ENCODE assay signal across 8 cellular contexts in genomic region chr2:55617160-55618024, GRCh38. TPM values are rescaled to one million over a fixed set of nuclear protein-coding genes. Genes with fewer than 3 reads are reported as not detected.
DNase-seq lines count a peak whose midpoint lies in the region; TF ChIP-seq lines count a peak whose summit lies in the region.

Gene PPP4R3B (minus strand): TSS chr2:55617622. CDS start chr2:55617285, 337 bp downstream.

- H3F3A ChIP-seq in Loucy (ENCODE audit: low read depth) (no peaks in the 10 kb centered on the region), neural cell (ENCODE audit: insufficient read depth, low read length, poor library complexity, severe bottlenecking) (no peaks in the 10 kb centered on the region)

- peak within 1 kb of the TSS; percentile 96 for H3K27ac ChIP-seq in neural cell (ENCODE audit: low read length)
- H3K27ac ChIP-seq in stomach smooth muscle (ENCODE audit: low read length), result peak within 1 kb of the TSS; percentile 98

- TF ChIP-seq RAD21 in neural cell (conservative IDR thresholded peaks at IDR 0.05), result no peak

- TF ChIP-seq CTCF in Loucy (conservative IDR thresholded peaks at IDR 0.05; ENCODE audit: low read length) (no peak; the same call in 1 of the 2 replicates), fibroblast of villous mesenchyme (IDR thresholded peaks at IDR 0.05; ENCODE audit: insufficient read depth, low read depth, low read length) (peak; percentile 40), neural cell (IDR thresholded peaks at IDR 0.05; ENCODE audit: poor library complexity, severe bottlenecking) (peak; percentile 72)

- TF ChIP-seq EP300 in neural cell (conservative IDR thresholded peaks at IDR 0.05; ENCODE audit: poor library complexity, severe bottlenecking), result peak; percentile 73

- H3K4me3 ChIP-seq in H7 (ENCODE audit: insufficient read depth, low read depth, low read length) (peak within 1 kb of the TSS; percentile 65), Loucy (ENCODE audit: low read length, poor library complexity, severe bottlenecking) (peak within 1 kb of the TSS; percentile 93), fibroblast of villous mesenchyme (ENCODE audit: low read depth, low read length) (peak within 1 kb of the TSS; percentile 92), neural cell (ENCODE audit: low read length) (peak within 1 kb of the TSS; percentile 82), stomach smooth muscle (ENCODE audit: low read length in 2 of 2) (peak within 1 kb of the TSS; percentile 96 to 100)

- in situ Hi-C loops in G401 (cut with HindIII; ENCODE audit: low sequenced_read_pairs), result no loop called here

- H2AFZ ChIP-seq in Loucy (ENCODE audit: low read length) (peak within 1 kb of the TSS; percentile 74), neural cell (ENCODE audit: low read depth, low read length) (peak within 1 kb of the TSS; percentile 84)

- H3K4me1 ChIP-seq in Loucy (ENCODE audit: insufficient read depth, low read length, poor library complexity, severe bottlenecking) (peaks cover 38% of the 10 kb centered on the region), stomach smooth muscle (ENCODE audit: control insufficient read depth, insufficient read depth, low read length) (peaks cover 15% of the 10 kb centered on the region)

- TF ChIP-seq POLR2A in Raji (IDR thresholded peaks at IDR 0.05; ENCODE audit: insufficient read depth, low read depth, low read length), result peak; percentile 87

- no peaks in the 10 kb centered on the region for H3K9me2 ChIP-seq in Loucy (replicated peaks; ENCODE audit: low read depth, low read length)
- no peaks in the 10 kb centered on the region for H3K9me2 ChIP-seq in neural cell (ENCODE audit: insufficient read depth, low read length)

- peaks cover 7% of the 10 kb centered on the region for H3K36me3 ChIP-seq in H7 (replicated peaks; ENCODE audit: control insufficient read depth, insufficient read depth, low read length)
- peaks cover 16% of the 10 kb centered on the region; the same call in 1 of the 2 replicates for H3K36me3 ChIP-seq in Loucy (ENCODE audit: insufficient read depth, low read length)
- no peaks in the 10 kb centered on the region for H3K36me3 ChIP-seq in neural cell (ENCODE audit: insufficient read depth, low read length)
- H3K36me3 ChIP-seq in stomach smooth muscle (ENCODE audit: control insufficient read depth in 2 of 2, insufficient read depth in 2 of 2, low read length in 2 of 2), result peaks cover 5 to 7% of the 10 kb centered on the region in 2 donors

- H3K4me2 ChIP-seq in Loucy (ENCODE audit: low read depth, low read length, poor library complexity, severe bottlenecking), result peak within 1 kb of the TSS; percentile 93
- H3K4me2 ChIP-seq in neural cell (ENCODE audit: low read length), result peak within 1 kb of the TSS; percentile 96

- H3K27me3 ChIP-seq in H7 (ENCODE audit: control insufficient read depth, insufficient read depth, low read length), result no peaks in the 10 kb centered on the region
- H3K27me3 ChIP-seq in Loucy (ENCODE audit: insufficient read depth, low read length, poor library complexity, severe bottlenecking), result no peaks in the 10 kb centered on the region
- H3K27me3 ChIP-seq in neural cell (ENCODE audit: insufficient read depth, low read depth, low read length), result no peaks in the 10 kb centered on the region
- H3K27me3 ChIP-seq in stomach smooth muscle (ENCODE audit: control insufficient read depth in 1 of 2, insufficient read depth in 2 of 2, low read length in 2 of 2), result no peaks in the 10 kb centered on the region

- H3K9ac ChIP-seq in Loucy (ENCODE audit: low read depth, low read length, poor library complexity, severe bottlenecking) (peak within 1 kb of the TSS; percentile 98), neural cell (ENCODE audit: low read length) (peak within 1 kb of the TSS; percentile 97), stomach smooth muscle (ENCODE audit: low read length in 2 of 2) (peak within 1 kb of the TSS; percentile 94 to 100)

- H4K20me1 ChIP-seq in Loucy (ENCODE audit: insufficient read depth, low read length, poor library complexity, severe bottlenecking) (peaks cover 64% of the 10 kb centered on the region), neural cell (ENCODE audit: insufficient read depth) (no peaks in the 10 kb centered on the region)

- DNase-seq in G401 (ENCODE audit: low spot score) (peak; percentile 99), H7 (peak; percentile 95), fibroblast of villous mesenchyme (ENCODE audit: low read depth) (peak; percentile 100)
- DNase-seq in activated effector memory CD4-positive, alpha-beta T cell treated with Interleukin-2 at 50 U/mL for 16 hours, result peak; percentile 99

- H3K79me2 ChIP-seq in Loucy (ENCODE audit: insufficient read depth, low read length), result peaks cover 95% of the 10 kb centered on the region
- H3K79me2 ChIP-seq in neural cell (replicated peaks; ENCODE audit: insufficient read depth, low read length), result peaks cover 63% of the 10 kb centered on the region

- H3K9me3 ChIP-seq in Loucy (ENCODE audit: insufficient read depth, low read depth, low read length) (no peaks in the 10 kb centered on the region), neural cell (ENCODE audit: low read length) (no peaks in the 10 kb centered on the region), stomach smooth muscle (ENCODE audit: control insufficient read depth in 2 of 2, low read length in 2 of 2) (no peaks in the 10 kb centered on the region)

TF ChIP-seq in neural cell, 6 proteins besides CTCF, POLR2A, EP300 and RAD21:
- no peak for TF ChIP-seq EZH2 (IDR thresholded peaks at IDR 0.05; ENCODE audit: borderline replicate concordance, insufficient read depth, low read length, poor library complexity, severe bottlenecking)
- no peak for TF ChIP-seq SMC3 (conservative IDR thresholded peaks at IDR 0.05; ENCODE audit: poor library complexity)
- TF ChIP-seq TAF1 (IDR thresholded peaks at IDR 0.05; ENCODE audit: low read depth), result peak; percentile 90
- TF ChIP-seq, protein P1, sequence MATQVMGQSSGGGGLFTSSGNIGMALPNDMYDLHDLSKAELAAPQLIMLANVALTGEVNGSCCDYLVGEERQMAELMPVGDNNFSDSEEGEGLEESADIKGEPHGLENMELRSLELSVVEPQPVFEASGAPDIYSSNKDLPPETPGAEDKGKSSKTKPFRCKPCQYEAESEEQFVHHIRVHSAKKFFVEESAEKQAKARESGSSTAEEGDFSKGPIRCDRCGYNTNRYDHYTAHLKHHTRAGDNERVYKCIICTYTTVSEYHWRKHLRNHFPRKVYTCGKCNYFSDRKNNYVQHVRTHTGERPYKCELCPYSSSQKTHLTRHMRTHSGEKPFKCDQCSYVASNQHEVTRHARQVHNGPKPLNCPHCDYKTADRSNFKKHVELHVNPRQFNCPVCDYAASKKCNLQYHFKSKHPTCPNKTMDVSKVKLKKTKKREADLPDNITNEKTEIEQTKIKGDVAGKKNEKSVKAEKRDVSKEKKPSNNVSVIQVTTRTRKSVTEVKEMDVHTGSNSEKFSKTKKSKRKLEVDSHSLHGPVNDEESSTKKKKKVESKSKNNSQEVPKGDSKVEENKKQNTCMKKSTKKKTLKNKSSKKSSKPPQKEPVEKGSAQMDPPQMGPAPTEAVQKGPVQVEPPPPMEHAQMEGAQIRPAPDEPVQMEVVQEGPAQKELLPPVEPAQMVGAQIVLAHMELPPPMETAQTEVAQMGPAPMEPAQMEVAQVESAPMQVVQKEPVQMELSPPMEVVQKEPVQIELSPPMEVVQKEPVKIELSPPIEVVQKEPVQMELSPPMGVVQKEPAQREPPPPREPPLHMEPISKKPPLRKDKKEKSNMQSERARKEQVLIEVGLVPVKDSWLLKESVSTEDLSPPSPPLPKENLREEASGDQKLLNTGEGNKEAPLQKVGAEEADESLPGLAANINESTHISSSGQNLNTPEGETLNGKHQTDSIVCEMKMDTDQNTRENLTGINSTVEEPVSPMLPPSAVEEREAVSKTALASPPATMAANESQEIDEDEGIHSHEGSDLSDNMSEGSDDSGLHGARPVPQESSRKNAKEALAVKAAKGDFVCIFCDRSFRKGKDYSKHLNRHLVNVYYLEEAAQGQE (IDR thresholded peaks at IDR 0.05; ENCODE audit: borderline replicate concordance), result peak; percentile 86
- peak; percentile 93 for TF ChIP-seq POLR2AphosphoS5 (IDR thresholded peaks at IDR 0.05)
- peak; percentile 86 for TF ChIP-seq MXI1 (conservative IDR thresholded peaks at IDR 0.05; ENCODE audit: poor library complexity, severe bottlenecking)
TF ChIP-seq in neural cell: peak in this region for 4.

RNA-seq across cellular contexts. Expression of gene PPP4R3B, which starts in this region (rescaled TPM):
- 14.7 and 24.2 TPM in 2 replicates for total RNA-seq in G401 (2014; rRNA removed; shearing (Covaris generic))
- 23.5 and 26.8 TPM in 2 replicates for total RNA-seq in H7 (2014; rRNA removed; shearing (Covaris generic))
- 34.1 and 47.5 TPM in 2 replicates for total RNA-seq in fibroblast of villous mesenchyme
- polyA plus RNA-seq in neural cell, result 55.8 and 58.4 TPM in 2 replicates
- polyA minus RNA-seq in neural cell, result 145 and 149 TPM in 2 replicates

Comparison
In these comparisons a context has a peak if more than half of its experiments do, and no peak if none do; other contexts are left out.
1. Peak in every context shown above with its lines: DNase-seq, H3K4me3 ChIP-seq and H3K27ac ChIP-seq.